In the genomic region with DNA sequence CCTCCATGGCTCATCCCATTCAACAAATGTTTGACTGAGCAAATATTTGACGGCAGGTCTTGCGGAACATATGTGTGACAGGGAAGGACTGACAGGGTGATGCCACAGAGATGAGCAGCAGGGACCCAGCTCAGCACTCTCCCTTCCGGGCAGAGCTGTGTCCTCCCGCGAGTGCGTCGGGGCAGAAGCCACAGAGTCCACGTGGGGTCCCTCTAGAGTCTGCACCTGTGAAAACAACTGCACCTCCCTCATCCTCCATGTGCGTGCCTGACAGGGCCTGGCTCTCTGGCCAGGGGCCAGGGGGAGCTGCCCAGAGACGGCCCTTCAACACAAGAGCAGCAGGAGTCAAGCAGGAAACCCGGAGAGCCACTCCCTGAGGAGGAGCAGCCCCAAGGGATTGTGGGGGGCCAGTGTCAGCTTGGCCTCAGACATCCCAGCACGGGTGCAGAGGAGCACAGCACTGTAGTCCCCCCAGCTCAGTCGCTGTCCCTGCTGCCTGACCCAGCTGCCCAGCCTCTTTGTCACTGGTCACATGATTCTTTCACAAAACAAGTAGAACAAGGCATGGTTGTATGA, we compare ENCODE assay signal across 17 cellular contexts.
DNase-seq lines count a peak whose midpoint lies in the region; ATAC-seq, FAIRE-seq and TF ChIP-seq lines count a peak whose summit lies in the region.
"Had no signal": no experiment of that assay in that cellular context is flagged by ENCODE, and none has a peak within 500 bp of the region (broad histone marks: within the 10 kb centered on the region; RNA-seq: fewer than 3 reads in every experiment).

No MANE protein-coding gene starts in this region.

- BruUV-seq in K562 (replicated peaks; lab: Mats Ljungman, UMichigan): no TSS peak

- H3K4me2 ChIP-seq in BLaER1 (peak overlapping the region; percentile 73), K562 (ENCODE audit: insufficient read depth, low read length) (no peak overlapping the region)
- H3K4me2 ChIP-seq: smooth muscle cell had no signal

- H3K9me3 ChIP-seq in BLaER1: peaks cover 6% of the 10 kb centered on the region; the same call in 1 of the 2 replicates
- H3K9me3 ChIP-seq in K562 (replicated peaks; ENCODE audit: control insufficient read depth, insufficient read depth, low read depth, low read length): no peaks in the 10 kb centered on the region
- no peaks in the 10 kb centered on the region for H3K9me3 ChIP-seq in lower lobe of right lung
- H3K9me3 ChIP-seq: prostate gland, SJSA1 had no signal

- no peak for TF ChIP-seq EP300 in K562 (IDR thresholded peaks at IDR 0.05; ENCODE audit: low read length)

- no peaks in the 10 kb centered on the region for H4K20me1 ChIP-seq in BLaER1
- H4K20me1 ChIP-seq in K562 (replicated peaks; ENCODE audit: control insufficient read depth, insufficient read depth, low read length): no peaks in the 10 kb centered on the region

- TF ChIP-seq RAD21 in K562 (CRISPR knock-in tag; conservative IDR thresholded peaks at IDR 0.05 in 1 of 2, IDR thresholded peaks at IDR 0.05 in 1 of 2): no peak

- H3K27me3 ChIP-seq in BLaER1: no peaks in the 10 kb centered on the region
- peaks cover 5 to 38% of the 10 kb centered on the region in 2 experiments; a peak in 4 of 5 replicates for H3K27me3 ChIP-seq in K562 (ENCODE audit: control insufficient read depth in 2 of 2, insufficient read depth in 2 of 2, low read length in 2 of 2)
- no peaks in the 10 kb centered on the region for H3K27me3 ChIP-seq in lower lobe of right lung (ENCODE audit: low read depth)
- H3K27me3 ChIP-seq: SJSA1 had no signal

- TF ChIP-seq CTCF in K562 (IDR thresholded peaks at IDR 0.05 in 2 of 3, conservative IDR thresholded peaks at IDR 0.05 in 1 of 3; ENCODE audit: insufficient read depth in 2 of 3, low read depth in 1 of 3, low read length in 3 of 3) (no peak), lower lobe of right lung (IDR thresholded peaks at IDR 0.05) (no peak)

- intact Hi-C loops in K562 (cut with micrococcal nuclease) (no loop called here), lower lobe of right lung (cut with DNase I) (no loop called here)

- H3K4me1 ChIP-seq in BLaER1: peaks cover 57% of the 10 kb centered on the region
- H3K4me1 ChIP-seq in K562 (replicated peaks in 1 of 2; ENCODE audit: control insufficient read depth in 2 of 2, insufficient read depth in 2 of 2, low read length in 2 of 2): no peaks in the 10 kb centered on the region
- no peaks in the 10 kb centered on the region for H3K4me1 ChIP-seq in lower lobe of right lung
- H3K4me1 ChIP-seq: prostate gland had no signal

- no peaks in the 10 kb centered on the region for H3K9me1 ChIP-seq in K562 (ENCODE audit: control insufficient read depth, insufficient read depth, low read length)

- H3K27ac ChIP-seq in BLaER1 (peak overlapping the region; percentile 69), K562 (ENCODE audit: extremely low read depth, low read depth, low read length) (no peak overlapping the region), lower lobe of right lung (no peak overlapping the region)
- H3K27ac ChIP-seq: prostate gland, SJSA1 had no signal

- TF ChIP-seq POLR2A in K562 (conservative IDR thresholded peaks at IDR 0.05): no peak

- FAIRE-seq in K562 (lab: Jason Lieb, UNC): no peak
- FAIRE-seq: A204.1 had no signal

- H3K36me3 ChIP-seq in BLaER1 (no peaks in the 10 kb centered on the region), K562 (ENCODE audit: control insufficient read depth, insufficient read depth, low read length) (no peaks in the 10 kb centered on the region), lower lobe of right lung (no peaks in the 10 kb centered on the region)
- H3K36me3 ChIP-seq: prostate gland, SJSA1 had no signal

- no peaks in the 10 kb centered on the region for H3K79me2 ChIP-seq in K562 (ENCODE audit: control insufficient read depth, insufficient read depth, low read length)

- WGBS in K562 (ENCODE audit: insufficient coverage, low coverage, missing lambda C conversion rate): 13% methylated on average over 13 of the region's 13 CpGs

- POLR2A ChIA-PET in K562 (lab: Yijun Ruan, JAX): no interaction called here

- no peak overlapping the region for H2AFZ ChIP-seq in K562 (ENCODE audit: low read depth, low read length)

- H3K4me3 ChIP-seq in BLaER1 (no peak overlapping the region), K562 (no peak overlapping the region), lower lobe of right lung (no peak overlapping the region)
- H3K4me3 ChIP-seq: prostate gland, SJSA1, smooth muscle cell had no signal

- in situ Hi-C loops in K562 (cut with MboI): no loop called here

- peak; percentile 76 for DNase-seq in NCI-H2029 (lab: John Stamatoyannopoulos, UW)
- DNase-seq in K562 (ENCODE audit: extremely low read depth in 1 of 4, low spot score in 3 of 4): no peak
- DNase-seq in lower lobe of right lung: peak; percentile 68
- no peak for DNase-seq in stimulated activated naive CD4-positive, alpha-beta T cell treated with Interleukin-2 at 50 U/mL for 16 hours (lab: John Stamatoyannopoulos, UW)
- DNase-seq in DMS114 treated with DMSO at 0.1 percent for 48 hours (lab: John Stamatoyannopoulos, UW; ENCODE audit: unreplicated experiment): no peak
- DNase-seq: effector memory CD4-positive, alpha-beta T cell; mesendoderm; stimulated activated CD4-positive, alpha-beta T cell treated with anti-CD3 and anti-CD28 coated beads, Interleukin-4, amount 100 ng/mL, for 4 hours had no signal

- ATAC-seq in K562: peak; percentile 54; the same call in 2 of the 3 replicates
- ATAC-seq in lower lobe of right lung: peak; percentile 73 to 83
- ATAC-seq in GM21825 (IDR thresholded peaks at IDR 0.05; ENCODE audit: unreplicated experiment): no peak
- ATAC-seq in GM21528 (IDR thresholded peaks at IDR 0.05; ENCODE audit: low FRiP score, unreplicated experiment): no peak
- ATAC-seq: activated CD4-positive, CD25-positive, alpha-beta regulatory T cell treated with anti-CD3 and anti-CD28 coated beads, Interleukin-2, amount 50 U/mL, for 24 hours; activated T-helper 17 cell treated with anti-CD3 and anti-CD28 coated beads, Interleukin-2, amount 50 U/mL, for 72 hours had no signal

- CTCF ChIA-PET in K562 (lab: Yijun Ruan, JAX; ENCODE audit: low intra/inter-chr PET ratio): no interaction called here

- no peak overlapping the region for H3K9ac ChIP-seq in BLaER1
- H3K9ac ChIP-seq in K562 (ENCODE audit: insufficient read depth in 1 of 2, low read depth in 2 of 2, low read length in 2 of 2): no peak overlapping the region

TF ChIP-seq in K562, 482 proteins besides CTCF, POLR2A, EP300 and RAD21:
- no peak for TF ChIP-seq KLF10 (CRISPR knock-in tag; IDR thresholded peaks at IDR 0.05)
- TF ChIP-seq, protein P1, sequence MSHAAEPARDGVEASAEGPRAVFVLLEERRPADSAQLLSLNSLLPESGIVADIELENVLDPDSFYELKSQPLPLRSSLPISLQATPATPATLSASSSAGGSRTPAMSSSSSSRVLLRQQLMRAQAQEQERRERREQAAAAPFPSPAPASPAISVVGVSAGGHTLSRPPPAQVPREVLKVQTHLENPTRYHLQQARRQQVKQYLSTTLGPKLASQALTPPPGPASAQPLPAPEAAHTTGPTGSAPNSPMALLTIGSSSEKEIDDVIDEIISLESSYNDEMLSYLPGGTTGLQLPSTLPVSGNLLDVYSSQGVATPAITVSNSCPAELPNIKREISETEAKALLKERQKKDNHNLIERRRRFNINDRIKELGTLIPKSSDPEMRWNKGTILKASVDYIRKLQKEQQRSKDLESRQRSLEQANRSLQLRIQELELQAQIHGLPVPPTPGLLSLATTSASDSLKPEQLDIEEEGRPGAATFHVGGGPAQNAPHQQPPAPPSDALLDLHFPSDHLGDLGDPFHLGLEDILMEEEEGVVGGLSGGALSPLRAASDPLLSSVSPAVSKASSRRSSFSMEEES (CRISPR knock-in tag; IDR thresholded peaks at IDR 0.05): peak; percentile 26

Comparison
In these comparisons a context has a peak if more than half of its experiments do, and no peak if none do; other contexts are left out.
1. DNase-seq: peak in NCI-H2029 (single experiment) and lower lobe of right lung (single experiment); none in K562 (0 of 4), stimulated activated naive CD4-positive, alpha-beta T cell treated with Interleukin-2 at 50 U/mL for 16 hours (single experiment) and DMS114 treated with DMSO at 0.1 percent for 48 hours (single experiment).
2. ATAC-seq: peak in K562 (single experiment) and lower lobe of right lung (2 of 2); none in GM21825 (single experiment) and GM21528 (single experiment).